ENCODE assay signal across 13 cellular contexts in genomic region chr17:49755681-49756283, GRCh38. TPM values are rescaled to one million over a fixed set of nuclear protein-coding genes. Genes with fewer than 3 reads are reported as not detected.
DNase-seq lines count a peak whose midpoint lies in the region; ATAC-seq and TF ChIP-seq lines count a peak whose summit lies in the region.
"Had no signal": no experiment of that assay in that cellular context is flagged by ENCODE, and none has a peak within 500 bp of the region (broad histone marks: within the 10 kb centered on the region; RNA-seq: fewer than 3 reads in every experiment).

No MANE protein-coding gene starts in this region.

- H3K9me3 ChIP-seq in right cardiac atrium (ENCODE audit: control insufficient read depth, low read length) (no peaks in the 10 kb centered on the region), upper lobe of right lung (no peaks in the 10 kb centered on the region), vagina (no peaks in the 10 kb centered on the region)
- H3K9me3 ChIP-seq: psoas muscle, transverse colon had no signal

- intact Hi-C loops in right cardiac atrium (cut with DNase I): no loop called here
- intact Hi-C loops in left ventricle myocardium superior (cut with micrococcal nuclease): no loop called here
- intact Hi-C loops in upper lobe of right lung (cut with DNase I): no loop called here
- intact Hi-C loops in vagina (cut with DNase I): no loop called here

- H3K27me3 ChIP-seq in right cardiac atrium (ENCODE audit: control insufficient read depth, insufficient read depth) (no peaks in the 10 kb centered on the region), upper lobe of right lung (no peaks in the 10 kb centered on the region), vagina (no peaks in the 10 kb centered on the region)
- H3K27me3 ChIP-seq: transverse colon had no signal

- ATAC-seq in right cardiac atrium (no peak), left ventricle myocardium superior (no peak), upper lobe of right lung (peak; percentile 88), HG03571 (IDR thresholded peaks at IDR 0.05; ENCODE audit: unreplicated experiment) (no peak)
- ATAC-seq: psoas muscle had no signal

- H3K4me3 ChIP-seq in right cardiac atrium (ENCODE audit: low read length) (no peak overlapping the region), upper lobe of right lung (no peak overlapping the region), vagina (no peak overlapping the region)
- H3K4me3 ChIP-seq: psoas muscle, transverse colon had no signal

- WGBS in right cardiac atrium: 71% methylated on average over 4 of the region's 4 CpGs

- no peaks in the 10 kb centered on the region for H3K36me3 ChIP-seq in upper lobe of right lung
- no peaks in the 10 kb centered on the region for H3K36me3 ChIP-seq in vagina
- H3K36me3 ChIP-seq: transverse colon had no signal

- TF ChIP-seq CTCF in upper lobe of right lung (IDR thresholded peaks at IDR 0.05) (no peak), vagina (IDR thresholded peaks at IDR 0.05) (no peak)

- no peak for TF ChIP-seq POLR2A in vagina (IDR thresholded peaks at IDR 0.05)

- H3K4me1 ChIP-seq in right cardiac atrium (ENCODE audit: control insufficient read depth, insufficient read depth, low read length) (peaks cover 14% of the 10 kb centered on the region), upper lobe of right lung (peaks cover 4% of the 10 kb centered on the region), vagina (peaks cover 30% of the 10 kb centered on the region)
- H3K4me1 ChIP-seq: psoas muscle had no signal

- no peak for DNase-seq in right cardiac atrium
- DNase-seq in left ventricle myocardium superior: no peak
- DNase-seq in NCI-H524 (lab: John Stamatoyannopoulos, UW): peak; percentile 39 to 88
- peak; percentile 30 for DNase-seq in cerebellum (ENCODE audit: low spot score)
- DNase-seq in upper lobe of right lung: no peak
- no peak for DNase-seq in stimulated activated CD4-positive, alpha-beta T cell treated with anti-CD3 and anti-CD28 coated beads, Interleukin-2, amount 100 ng/mL, for 48 hours
- no peak for DNase-seq in vagina (ENCODE audit: extremely low spot score in 2 of 2)
- DNase-seq: NCI-H1048, NCI-H526 treated with DMSO at 0.1 percent for 48 hours, psoas muscle, RPMI8226, transverse colon had no signal

- H3K27ac ChIP-seq in right cardiac atrium (ENCODE audit: low read length): peak overlapping the region; percentile 8
- H3K27ac ChIP-seq in upper lobe of right lung: peak overlapping the region; percentile 1
- no peak overlapping the region for H3K27ac ChIP-seq in vagina
- H3K27ac ChIP-seq: psoas muscle, transverse colon had no signal

RNA-seq across cellular contexts. Expression of gene FAM117A, which starts 8.1 kb away (rescaled TPM):
- total RNA-seq in right cardiac atrium (10 to 100 TPM in 3 of 4 donors, 1 to 10 TPM in 1; 9.9 to 22.8 (median 17.5) TPM), left ventricle myocardium superior (11.2 TPM), cerebellum (5.2 TPM), upper lobe of right lung (11.8 TPM), vagina (15.7 TPM)
- polyA plus RNA-seq in right cardiac atrium: 16.9 TPM

RNA-seq across cellular contexts. Expression of gene KAT7, which starts 32.7 kb away (rescaled TPM):
- total RNA-seq in right cardiac atrium: 10 to 100 TPM; 55.8 to 68.2 (median 57.2) TPM
- polyA plus RNA-seq in right cardiac atrium: 17.5 TPM
- total RNA-seq in left ventricle myocardium superior: 52.8 TPM
- total RNA-seq in cerebellum: 48.8 TPM
- 61.4 TPM for total RNA-seq in upper lobe of right lung
- 36.1 TPM for total RNA-seq in vagina

RNA-seq across cellular contexts. Expression of gene SLC35B1, which starts 48.0 kb away (rescaled TPM):
- total RNA-seq in right cardiac atrium (10 to 100 TPM; 48.6 to 75.5 (median 56.2) TPM), left ventricle myocardium superior (61.5 TPM), cerebellum (28.2 TPM), upper lobe of right lung (48.1 TPM), vagina (42.0 TPM)
- 56.1 TPM for polyA plus RNA-seq in right cardiac atrium

Comparison
In these comparisons a context has a peak if more than half of its experiments do, and no peak if none do; other contexts are left out.
1. DNase-seq: peak in NCI-H524 (2 of 2) and cerebellum (single experiment); none in right cardiac atrium (0 of 3), left ventricle myocardium superior (single experiment), upper lobe of right lung (single experiment), stimulated activated CD4-positive, alpha-beta T cell treated with anti-CD3 and anti-CD28 coated beads, Interleukin-2, amount 100 ng/mL, for 48 hours (0 of 2) and vagina (0 of 2).